ENCODE assay signal across 21 cellular contexts in the genomic region with DNA sequence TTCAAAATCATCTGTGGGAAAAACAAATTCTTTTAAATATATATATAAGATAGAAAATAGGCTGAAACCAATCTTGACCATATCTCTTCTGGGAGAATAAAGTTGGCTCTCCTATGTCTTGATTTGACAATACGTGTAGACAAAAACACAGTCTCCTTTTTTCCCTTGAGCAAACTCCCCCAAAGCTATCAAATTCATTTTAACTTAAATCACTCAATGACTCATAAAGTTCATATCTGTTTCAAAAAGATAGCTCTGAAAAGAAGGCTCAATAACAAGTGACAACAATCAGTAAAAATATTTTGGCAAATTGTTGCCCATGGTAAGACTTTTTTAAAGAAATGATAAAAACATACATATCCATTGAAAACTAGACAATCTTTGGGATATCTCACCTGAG.
"Had no signal": no experiment of that assay in that cellular context is flagged by ENCODE, and none has a peak within 500 bp of the region (broad histone marks: within the 10 kb centered on the region; RNA-seq: fewer than 3 reads in every experiment).

No MANE protein-coding gene starts in this region.

- ATAC-seq: mucosa of descending colon; naive thymus-derived CD8-positive, alpha-beta T cell; psoas muscle; right lobe of liver had no signal

- H3K27me3 ChIP-seq: colonic mucosa, hepatocyte, neutrophil, right lobe of liver, stomach, transverse colon had no signal

- H3K4me3 Mint-ChIP-seq: naive thymus-derived CD8-positive, alpha-beta T cell had no signal

- H3K4me3 ChIP-seq: colonic mucosa, hepatocyte, mucosa of descending colon, psoas muscle, right lobe of liver, stomach, thoracic aorta, transverse colon had no signal

- H3K4me1 Mint-ChIP-seq: naive thymus-derived CD8-positive, alpha-beta T cell had no signal

- H3K9me3 ChIP-seq: colonic mucosa, mucosa of descending colon, neutrophil, psoas muscle, right lobe of liver, stomach, thoracic aorta, transverse colon had no signal

- H3K4me1 ChIP-seq: colonic mucosa, psoas muscle, right lobe of liver, stomach, transverse colon had no signal

- H3K36me3 ChIP-seq: colonic mucosa, neutrophil, right lobe of liver, stomach, thoracic aorta, transverse colon had no signal

- H3K27ac Mint-ChIP-seq: naive thymus-derived CD8-positive, alpha-beta T cell had no signal

- H3K27ac ChIP-seq: colonic mucosa, hepatocyte, neutrophil, psoas muscle, right lobe of liver, stomach, thoracic aorta, transverse colon had no signal

- DNase-seq: colonic mucosa; dermis blood vessel endothelial cell; effector CD4-positive, alpha-beta T cell; foreskin melanocyte; head of caudate nucleus; kidney glomerular epithelial cell; mammary epithelial cell; mucosa of descending colon; naive thymus-derived CD8-positive, alpha-beta T cell; psoas muscle; retina; right lobe of liver; stimulated activated CD4-positive, alpha-beta T cell treated with anti-CD3 and anti-CD28 coated beads, Interleukin-2, amount 100 ng/mL, for 24 hours; stimulated activated CD4-positive, alpha-beta T cell treated with anti-CD3 and anti-CD28 coated beads, Interleukin-4, amount 100 ng/mL, for 4 hours; stimulated activated naive CD4-positive, alpha-beta T cell; stomach; substantia nigra; transverse colon had no signal

- H3K36me3 Mint-ChIP-seq: naive thymus-derived CD8-positive, alpha-beta T cell had no signal
